ENCODE assay signal across 9 cellular contexts in genomic region chr17:8175795-8176196, GRCh38. TPM values are rescaled to one million over a fixed set of nuclear protein-coding genes. Genes with fewer than 3 reads are reported as not detected.
DNase-seq lines count a peak whose midpoint lies in the region; ATAC-seq, FAIRE-seq and TF ChIP-seq lines count a peak whose summit lies in the region.
"Had no signal": no experiment of that assay in that cellular context is flagged by ENCODE, and none has a peak within 500 bp of the region (broad histone marks: within the 10 kb centered on the region; RNA-seq: fewer than 3 reads in every experiment).

No MANE protein-coding gene starts in this region.

- no peak for FAIRE-seq in GM12891 (lab: Jason Lieb, UNC)
- no peak for FAIRE-seq in HepG2 (lab: Jason Lieb, UNC)
- FAIRE-seq: TTC549 had no signal

- POLR2A ChIA-PET in HepG2 (lab: Yijun Ruan, JAX), result interaction anchor here (0.9 to 4.5 kb wide), 5 partner anchors 12 to 119 kb away, joined by 4 to 160 read pairs (median 7); partner anchors contain the start of genes BORCS6 and SLC25A35

- H3K9me3 Mint-ChIP-seq in brain, result peaks cover 0 to 4% (median 0%) of the 10 kb centered on the region in 5 experiments

- H2AFZ ChIP-seq in HepG2 (ENCODE audit: low read length), result peak overlapping the region; percentile 18

- H3K4me1 ChIP-seq in HepG2 (ENCODE audit: insufficient read depth, low read length) (peaks cover 47% of the 10 kb centered on the region), tibial artery (peaks cover 0 to 36% (median 23%) of the 10 kb centered on the region in 4 donors)

- no peak for TF ChIP-seq POLR2A in GM12891 (IDR thresholded peaks at IDR 0.05; ENCODE audit: low read depth, low read length)
- no peak for TF ChIP-seq POLR2A in HepG2 (IDR thresholded peaks at IDR 0.05; ENCODE audit: insufficient read depth in 1 of 2, low read depth in 2 of 2, low read length in 2 of 2)

- 0% methylated on average over 10 of the region's 11 CpGs for WGBS in HepG2 (ENCODE audit: low lambda C conversion rate)

- H4K20me1 ChIP-seq in HepG2 (ENCODE audit: insufficient read depth, low read length), result no peaks in the 10 kb centered on the region

- ATAC-seq in HepG2, result peak; percentile 26

- H3K4me2 ChIP-seq in HepG2 (ENCODE audit: low read depth, low read length), result peak overlapping the region; percentile 95

- H3K36me3 ChIP-seq in KOPT-K1 (ENCODE audit: insufficient read depth, low read length) (no peaks in the 10 kb centered on the region), HepG2 (replicated peaks in 1 of 2; ENCODE audit: control insufficient read depth in 1 of 2, insufficient read depth in 2 of 2, low read length in 2 of 2) (no peaks in the 10 kb centered on the region), tibial artery (no peaks in the 10 kb centered on the region)

- H3K4me3 ChIP-seq in HepG2 (replicated peaks in 1 of 3; ENCODE audit: insufficient read depth in 1 of 3, low read depth in 2 of 3, low read length in 3 of 3), result peak overlapping the region; percentile 63 to 86 (median 83)
- H3K4me3 ChIP-seq in tibial artery, result peak overlapping the region; percentile 54 to 69

- no peaks in the 10 kb centered on the region for H3K36me3 Mint-ChIP-seq in brain

- CTCF ChIA-PET in HepG2 (lab: Yijun Ruan, JAX; ENCODE audit: low intra/inter-chr PET ratio, low total read pairs), result no interaction called here

- peak overlapping the region; percentile 74 for H3K9ac ChIP-seq in HepG2 (ENCODE audit: insufficient read depth, low read depth, low read length)

- peak overlapping the region; percentile 100 for H3K27ac Mint-ChIP-seq in brain

- no peaks in the 10 kb centered on the region for H3K79me2 ChIP-seq in HepG2 (ENCODE audit: insufficient read depth, low read length)

- DNase-seq in GM12891 (ENCODE audit: insufficient read length, low spot score) (no peak), HepG2 (ENCODE audit: low spot score) (no peak), tibial artery (peak in 1 of 2 donors; percentile 70), NCI-H2081 treated with DMSO at 0.1 percent for 48 hours (lab: John Stamatoyannopoulos, UW) (no peak), NCI-H2029 treated with DMSO at 0.1 percent for 48 hours (lab: John Stamatoyannopoulos, UW) (no peak)
- DNase-seq in stimulated activated CD4-positive, alpha-beta T cell treated with anti-CD3 and anti-CD28 coated beads, Interleukin-2, amount 100 ng/mL, for 48 hours, result no peak

- H3K4me3 Mint-ChIP-seq in brain, result peak overlapping the region; percentile 85 to 95 (median 90)

- H3K27ac ChIP-seq in KOPT-K1 (ENCODE audit: low read depth, low read length, poor library complexity, severe bottlenecking), result peak overlapping the region; percentile 85
- peak overlapping the region; percentile 65 for H3K27ac ChIP-seq in HepG2 (ENCODE audit: extremely low read length, insufficient read depth, low read length)
- H3K27ac ChIP-seq in tibial artery, result peak overlapping the region; percentile 80 to 81

- no peak for TF ChIP-seq RAD21 in HepG2 (CRISPR knock-in tag; IDR thresholded peaks at IDR 0.05)

- BruUV-seq in HepG2 (replicated peaks; lab: Mats Ljungman, UMichigan), result no TSS peak

- H3K9me3 ChIP-seq in KOPT-K1 (ENCODE audit: insufficient read depth, low read length, poor library complexity, severe bottlenecking) (no peaks in the 10 kb centered on the region), HepG2 (ENCODE audit: low read length) (no peaks in the 10 kb centered on the region), tibial artery (no peaks in the 10 kb centered on the region)

- H3K27me3 Mint-ChIP-seq in brain, result peaks cover 8% of the 10 kb centered on the region

- TF ChIP-seq EP300 in HepG2 (IDR thresholded peaks at IDR 0.05; ENCODE audit: low read depth in 2 of 2, low read length in 2 of 2) (no peak), HepG2 (CRISPR knock-in tag; IDR thresholded peaks at IDR 0.05; ENCODE audit: borderline replicate concordance) (no peak)

- intact Hi-C loops in HepG2 (cut with micrococcal nuclease; ENCODE audit: unreplicated experiment) (no loop called here), tibial artery (cut with DNase I; ENCODE audit: low total_unique reads) (no loop called here)

- H3K4me1 Mint-ChIP-seq in brain, result peaks cover 60% of the 10 kb centered on the region

- H3K27me3 ChIP-seq in HepG2 (ENCODE audit: control insufficient read depth in 1 of 2, insufficient read depth in 2 of 2, low read length in 2 of 2) (no peaks in the 10 kb centered on the region; a peak in 1 of 5 replicates), tibial artery (no peaks in the 10 kb centered on the region)

- TF ChIP-seq CTCF in brain (conservative IDR thresholded peaks at IDR 0.05), result no peak
- TF ChIP-seq CTCF in HepG2 (CRISPR knock-in tag; IDR thresholded peaks at IDR 0.05), result no peak
- no peak for TF ChIP-seq CTCF in tibial artery (IDR thresholded peaks at IDR 0.05)

- in situ Hi-C loops in HepG2 (cut with HindIII; ENCODE audit: extremely low pct_ligation_motif_present, low pct_unique_long_range_greater_than_20kb), result no loop called here

RNA-seq across cellular contexts. Expression of gene TMEM107, which starts 0.4 kb away (rescaled TPM):
- polyA plus RNA-seq in GM12891 (2012; ENCODE audit: low read depth, missing spikeins), result 14.7 TPM
- polyA plus RNA-seq in brain (ENCODE audit: insufficient read depth, low read depth, low replicate concordance), result 47.2 TPM
- 3.8 and 15.3 TPM in 2 replicates for total RNA-seq in HepG2 (2016; rRNA removed; fragmentation: Illumina TruSeq; extraction: Trizol)
- 138 and 159 TPM in 2 replicates for total RNA-seq in HepG2 (2016; cell fraction: cytosol; rRNA removed; fragmentation: Illumina TruSeq; extraction: Trizol; ENCODE audit: low read depth)
- total RNA-seq in HepG2 (2016; cell fraction: insoluble cytoplasmic fraction; rRNA removed; fragmentation: Illumina TruSeq; extraction: Trizol), result 4.0 and 13.1 TPM in 2 replicates
- 25.0 and 29.6 TPM in 2 replicates for total RNA-seq in HepG2 (2016; cell fraction: membrane; rRNA removed; fragmentation: Illumina TruSeq; extraction: Trizol)
- total RNA-seq in HepG2 (2016; cell fraction: nucleus; rRNA removed; fragmentation: Illumina TruSeq; extraction: Trizol), result 18.7 and 21.8 TPM in 2 replicates
- 4.5 and 7.2 TPM in 2 replicates for polyA plus RNA-seq in HepG2 (2011; rRNA removed)
- 5.0 and 5.5 TPM in 2 replicates for polyA plus RNA-seq in HepG2 (2011; cell fraction: cytosol; rRNA removed)
- polyA plus RNA-seq in HepG2 (2011; cell fraction: nucleus; rRNA removed), result 3.9 and 4.3 TPM in 2 replicates
- 2.6 and 3.6 TPM in 2 replicates for polyA plus RNA-seq in HepG2 (2012)
- polyA plus RNA-seq in HepG2 (2016; cell fraction: cytosol; fragmentation: Illumina TruSeq; extraction: Trizol; ENCODE audit: low read depth), result 2.4 and 3.4 TPM in 2 replicates
- 3.4 and 3.5 TPM in 2 replicates for polyA plus RNA-seq in HepG2 (2016; cell fraction: insoluble cytoplasmic fraction; fragmentation: Illumina TruSeq; extraction: Trizol; ENCODE audit: low read depth)
- polyA plus RNA-seq in HepG2 (2016; cell fraction: membrane; fragmentation: Illumina TruSeq; extraction: Trizol; ENCODE audit: low read depth), result 2.1 and 3.3 TPM in 2 replicates
- polyA plus RNA-seq in HepG2 (2016; cell fraction: nucleus; fragmentation: Illumina TruSeq; extraction: Trizol; ENCODE audit: insufficient read depth, low read depth), result 4.5 and 4.6 TPM in 2 replicates
- 121 and 165 TPM in 2 replicates for polyA minus RNA-seq in HepG2 (2011; rRNA and poly(A)+ RNA removed; ENCODE audit: low replicate concordance)
- polyA minus RNA-seq in HepG2 (2011; cell fraction: cytosol; rRNA and poly(A)+ RNA removed), result 34.2 and 36.5 TPM in 2 replicates
- polyA minus RNA-seq in HepG2 (2011; cell fraction: nucleus; rRNA and poly(A)+ RNA removed), result 79.1 and 96.4 TPM in 2 replicates

RNA-seq across cellular contexts. Expression of gene VAMP2, which starts 13.0 kb away (rescaled TPM):
- polyA plus RNA-seq in GM12891 (2012; ENCODE audit: low read depth, missing spikeins), result 40.0 TPM
- polyA plus RNA-seq in brain (ENCODE audit: insufficient read depth, low read depth, low replicate concordance) (375 TPM), HepG2 (2011; rRNA removed) (17.2 and 19.6 TPM in 2 replicates)
- total RNA-seq in HepG2 (2016; rRNA removed; fragmentation: Illumina TruSeq; extraction: Trizol), result 2.0 and 3.9 TPM in 2 replicates
- total RNA-seq in HepG2 (2016; cell fraction: cytosol; rRNA removed; fragmentation: Illumina TruSeq; extraction: Trizol; ENCODE audit: low read depth), result 4.1 and 5.2 TPM in 2 replicates
- total RNA-seq in HepG2 (2016; cell fraction: insoluble cytoplasmic fraction; rRNA removed; fragmentation: Illumina TruSeq; extraction: Trizol), result 1.9 and 3.4 TPM in 2 replicates
- total RNA-seq in HepG2 (2016; cell fraction: membrane; rRNA removed; fragmentation: Illumina TruSeq; extraction: Trizol), result 3.2 and 3.4 TPM in 2 replicates
- total RNA-seq in HepG2 (2016; cell fraction: nucleus; rRNA removed; fragmentation: Illumina TruSeq; extraction: Trizol), result 6.5 and 7.1 TPM in 2 replicates
- polyA plus RNA-seq in HepG2 (2011; cell fraction: cytosol; rRNA removed), result 10.1 and 13.2 TPM in 2 replicates
- polyA plus RNA-seq in HepG2 (2011; cell fraction: nucleus; rRNA removed), result 40.7 and 63.7 TPM in 2 replicates
- 29.0 and 34.1 TPM in 2 replicates for polyA plus RNA-seq in HepG2 (2012)
- polyA plus RNA-seq in HepG2 (2016; cell fraction: cytosol; fragmentation: Illumina TruSeq; extraction: Trizol; ENCODE audit: low read depth), result 2.0 and 2.2 TPM in 2 replicates
- polyA plus RNA-seq in HepG2 (2016; cell fraction: insoluble cytoplasmic fraction; fragmentation: Illumina TruSeq; extraction: Trizol; ENCODE audit: low read depth), result 7.1 and 8.5 TPM in 2 replicates
- 4.9 and 5.5 TPM in 2 replicates for polyA plus RNA-seq in HepG2 (2016; cell fraction: membrane; fragmentation: Illumina TruSeq; extraction: Trizol; ENCODE audit: low read depth)
- polyA plus RNA-seq in HepG2 (2016; cell fraction: nucleus; fragmentation: Illumina TruSeq; extraction: Trizol; ENCODE audit: insufficient read depth, low read depth), result 35.4 and 36.0 TPM in 2 replicates
- 6.8 and 7.6 TPM in 2 replicates for polyA minus RNA-seq in HepG2 (2011; rRNA and poly(A)+ RNA removed; ENCODE audit: low replicate concordance)
- polyA minus RNA-seq in HepG2 (2011; cell fraction: cytosol; rRNA and poly(A)+ RNA removed), result 3.4 and 6.6 TPM in 2 replicates
- polyA minus RNA-seq in HepG2 (2011; cell fraction: nucleus; rRNA and poly(A)+ RNA removed), result 10.8 and 14.9 TPM in 2 replicates

RNA-seq across cellular contexts. Expression of gene BORCS6, which starts 14.2 kb away (rescaled TPM):
- polyA plus RNA-seq in GM12891 (2012; ENCODE audit: low read depth, missing spikeins), result 5.5 TPM
- polyA plus RNA-seq in brain (ENCODE audit: insufficient read depth, low read depth, low replicate concordance), result 8.7 TPM
- total RNA-seq in HepG2 (2016; rRNA removed; fragmentation: Illumina TruSeq; extraction: Trizol), result 5.1 and 5.3 TPM in 2 replicates
- 1.3 and 1.4 TPM in 2 replicates for total RNA-seq in HepG2 (2016; cell fraction: cytosol; rRNA removed; fragmentation: Illumina TruSeq; extraction: Trizol; ENCODE audit: low read depth)
- total RNA-seq in HepG2 (2016; cell fraction: insoluble cytoplasmic fraction; rRNA removed; fragmentation: Illumina TruSeq; extraction: Trizol), result 4.3 and 5.3 TPM in 2 replicates
- 3.0 and 3.2 TPM in 2 replicates for total RNA-seq in HepG2 (2016; cell fraction: membrane; rRNA removed; fragmentation: Illumina TruSeq; extraction: Trizol)
- total RNA-seq in HepG2 (2016; cell fraction: nucleus; rRNA removed; fragmentation: Illumina TruSeq; extraction: Trizol), result 2.1 and 2.4 TPM in 2 replicates
- 2.0 and 3.2 TPM in 2 replicates for polyA plus RNA-seq in HepG2 (2011; rRNA removed)
- polyA plus RNA-seq in HepG2 (2011; cell fraction: cytosol; rRNA removed), result 3.3 and 3.8 TPM in 2 replicates
- 1.8 and 2.1 TPM in 2 replicates for polyA plus RNA-seq in HepG2 (2011; cell fraction: nucleus; rRNA removed)
- polyA plus RNA-seq in HepG2 (2012), result 2.9 and 3.6 TPM in 2 replicates
- polyA plus RNA-seq in HepG2 (2016; cell fraction: cytosol; fragmentation: Illumina TruSeq; extraction: Trizol; ENCODE audit: low read depth), result 1.1 TPM in 2 replicates
- polyA plus RNA-seq in HepG2 (2016; cell fraction: insoluble cytoplasmic fraction; fragmentation: Illumina TruSeq; extraction: Trizol; ENCODE audit: low read depth), result 4.1 and 5.6 TPM in 2 replicates
- 1.5 and 1.8 TPM in 2 replicates for polyA plus RNA-seq in HepG2 (2016; cell fraction: membrane; fragmentation: Illumina TruSeq; extraction: Trizol; ENCODE audit: low read depth)
- polyA plus RNA-seq in HepG2 (2016; cell fraction: nucleus; fragmentation: Illumina TruSeq; extraction: Trizol; ENCODE audit: insufficient read depth, low read depth), result 2.6 and 2.8 TPM in 2 replicates
- polyA minus RNA-seq in HepG2 (2011; rRNA and poly(A)+ RNA removed; ENCODE audit: low replicate concordance), result 6.1 and 8.3 TPM in 2 replicates
- polyA minus RNA-seq in HepG2 (2011; cell fraction: cytosol; rRNA and poly(A)+ RNA removed), result 2.1 and 3.3 TPM in 2 replicates
- 1.2 and 1.9 TPM in 2 replicates for polyA minus RNA-seq in HepG2 (2011; cell fraction: nucleus; rRNA and poly(A)+ RNA removed)

RNA-seq across cellular contexts. Expression of gene PER1, which starts 23.6 kb away (rescaled TPM):
- 17.1 TPM for polyA plus RNA-seq in GM12891 (2012; ENCODE audit: low read depth, missing spikeins)
- polyA plus RNA-seq in brain (ENCODE audit: insufficient read depth, low read depth, low replicate concordance) (34.2 TPM), HepG2 (2011; rRNA removed) (3.6 and 5.2 TPM in 2 replicates)
- 2.6 and 5.5 TPM in 2 replicates for total RNA-seq in HepG2 (2016; rRNA removed; fragmentation: Illumina TruSeq; extraction: Trizol)
- 1.8 and 2.9 TPM in 2 replicates for total RNA-seq in HepG2 (2016; cell fraction: cytosol; rRNA removed; fragmentation: Illumina TruSeq; extraction: Trizol; ENCODE audit: low read depth)
- 3.2 and 5.8 TPM in 2 replicates for total RNA-seq in HepG2 (2016; cell fraction: insoluble cytoplasmic fraction; rRNA removed; fragmentation: Illumina TruSeq; extraction: Trizol)
- total RNA-seq in HepG2 (2016; cell fraction: membrane; rRNA removed; fragmentation: Illumina TruSeq; extraction: Trizol), result 1.4 and 1.9 TPM in 2 replicates
- 4.1 and 4.3 TPM in 2 replicates for total RNA-seq in HepG2 (2016; cell fraction: nucleus; rRNA removed; fragmentation: Illumina TruSeq; extraction: Trizol)
- polyA plus RNA-seq in HepG2 (2011; cell fraction: cytosol; rRNA removed), result 1.3 and 1.4 TPM in 2 replicates
- 32.0 and 32.6 TPM in 2 replicates for polyA plus RNA-seq in HepG2 (2011; cell fraction: nucleus; rRNA removed)
- polyA plus RNA-seq in HepG2 (2012), result 7.8 and 11.4 TPM in 2 replicates
- 0.38 and 0.70 TPM in 2 replicates for polyA plus RNA-seq in HepG2 (2016; cell fraction: cytosol; fragmentation: Illumina TruSeq; extraction: Trizol; ENCODE audit: low read depth)
- 2.2 and 3.6 TPM in 2 replicates for polyA plus RNA-seq in HepG2 (2016; cell fraction: insoluble cytoplasmic fraction; fragmentation: Illumina TruSeq; extraction: Trizol; ENCODE audit: low read depth)
- polyA plus RNA-seq in HepG2 (2016; cell fraction: membrane; fragmentation: Illumina TruSeq; extraction: Trizol; ENCODE audit: low read depth), result 0.49 and 0.90 TPM in 2 replicates
- 13.1 and 17.6 TPM in 2 replicates for polyA plus RNA-seq in HepG2 (2016; cell fraction: nucleus; fragmentation: Illumina TruSeq; extraction: Trizol; ENCODE audit: insufficient read depth, low read depth)
- 11.1 and 12.7 TPM in 2 replicates for polyA minus RNA-seq in HepG2 (2011; rRNA and poly(A)+ RNA removed; ENCODE audit: low replicate concordance)
- 3.8 and 6.2 TPM in 2 replicates for polyA minus RNA-seq in HepG2 (2011; cell fraction: cytosol; rRNA and poly(A)+ RNA removed)
- polyA minus RNA-seq in HepG2 (2011; cell fraction: nucleus; rRNA and poly(A)+ RNA removed), result 10.4 and 10.7 TPM in 2 replicates

RNA-seq across cellular contexts. Expression of gene AURKB, which starts 34.6 kb away (rescaled TPM):
- 69.4 TPM for polyA plus RNA-seq in GM12891 (2012; ENCODE audit: low read depth, missing spikeins)
- polyA plus RNA-seq in brain (ENCODE audit: insufficient read depth, low read depth, low replicate concordance), result 55.1 TPM
- total RNA-seq in HepG2 (2016; rRNA removed; fragmentation: Illumina TruSeq; extraction: Trizol), result 67.7 and 75.3 TPM in 2 replicates
- total RNA-seq in HepG2 (2016; cell fraction: cytosol; rRNA removed; fragmentation: Illumina TruSeq; extraction: Trizol; ENCODE audit: low read depth), result 35.3 and 36.5 TPM in 2 replicates
- 56.7 and 73.3 TPM in 2 replicates for total RNA-seq in HepG2 (2016; cell fraction: insoluble cytoplasmic fraction; rRNA removed; fragmentation: Illumina TruSeq; extraction: Trizol)
- 32.1 and 37.8 TPM in 2 replicates for total RNA-seq in HepG2 (2016; cell fraction: membrane; rRNA removed; fragmentation: Illumina TruSeq; extraction: Trizol)
- total RNA-seq in HepG2 (2016; cell fraction: nucleus; rRNA removed; fragmentation: Illumina TruSeq; extraction: Trizol), result 41.9 and 49.2 TPM in 2 replicates
- 21.8 and 29.5 TPM in 2 replicates for polyA plus RNA-seq in HepG2 (2011; rRNA removed)
- polyA plus RNA-seq in HepG2 (2011; cell fraction: cytosol; rRNA removed), result 13.9 and 23.3 TPM in 2 replicates
- 85.7 and 130 TPM in 2 replicates for polyA plus RNA-seq in HepG2 (2011; cell fraction: nucleus; rRNA removed)
- polyA plus RNA-seq in HepG2 (2012), result 28.3 and 50.5 TPM in 2 replicates
- 34.3 and 37.3 TPM in 2 replicates for polyA plus RNA-seq in HepG2 (2016; cell fraction: cytosol; fragmentation: Illumina TruSeq; extraction: Trizol; ENCODE audit: low read depth)
- 64.2 and 89.6 TPM in 2 replicates for polyA plus RNA-seq in HepG2 (2016; cell fraction: insoluble cytoplasmic fraction; fragmentation: Illumina TruSeq; extraction: Trizol; ENCODE audit: low read depth)
- polyA plus RNA-seq in HepG2 (2016; cell fraction: membrane; fragmentation: Illumina TruSeq; extraction: Trizol; ENCODE audit: low read depth), result 33.8 and 35.0 TPM in 2 replicates
- 113 and 123 TPM in 2 replicates for polyA plus RNA-seq in HepG2 (2016; cell fraction: nucleus; fragmentation: Illumina TruSeq; extraction: Trizol; ENCODE audit: insufficient read depth, low read depth)
- 58.9 and 154 TPM in 2 replicates for polyA minus RNA-seq in HepG2 (2011; rRNA and poly(A)+ RNA removed; ENCODE audit: low replicate concordance)
- polyA minus RNA-seq in HepG2 (2011; cell fraction: cytosol; rRNA and poly(A)+ RNA removed), result 9.3 and 12.4 TPM in 2 replicates
- polyA minus RNA-seq in HepG2 (2011; cell fraction: nucleus; rRNA and poly(A)+ RNA removed), result 39.9 and 62.1 TPM in 2 replicates
